ENCODE assay signal across 8 cellular contexts in the genomic region with DNA sequence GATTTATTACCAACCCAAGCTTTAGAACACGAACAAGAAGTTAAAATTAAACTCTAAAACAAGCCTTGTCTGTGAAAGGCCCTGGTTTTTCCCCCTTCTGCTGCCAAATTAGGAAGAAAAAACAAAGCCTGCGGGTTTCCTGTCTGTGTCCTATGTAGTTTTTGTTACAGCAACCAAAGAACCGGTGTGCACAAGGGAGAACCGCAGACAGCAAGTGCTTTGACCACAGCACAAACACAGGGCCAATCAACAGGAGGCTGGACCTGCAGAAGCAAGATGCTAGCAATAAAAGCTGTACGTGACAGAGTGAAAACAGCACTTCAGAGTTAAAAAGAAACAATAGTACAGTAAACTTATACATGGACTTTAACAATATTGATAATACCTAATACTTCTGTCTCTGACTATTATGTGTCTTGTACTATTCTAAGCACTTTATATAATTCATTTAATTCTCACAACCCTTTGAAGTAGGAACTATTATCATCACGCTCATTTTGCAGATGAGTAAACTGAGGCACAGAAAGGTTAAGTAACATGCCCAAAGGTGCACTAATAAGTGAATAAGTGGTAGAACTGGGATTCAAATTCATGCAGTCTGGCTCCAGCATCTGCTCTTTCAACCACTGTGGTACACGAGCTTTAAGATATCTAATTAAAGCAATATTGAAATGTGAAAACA.
DNase-seq lines count a peak whose midpoint lies in the region; ATAC-seq and TF ChIP-seq lines count a peak whose summit lies in the region.

No MANE protein-coding gene starts in this region.

- H2AK9ac ChIP-seq in IMR-90 (replicated peaks; ENCODE audit: low read depth, low read length, poor library complexity), result peak overlapping the region; percentile 85

- peak overlapping the region; percentile 79 for H2AK5ac ChIP-seq in IMR-90 (ENCODE audit: low read depth, low read length)

- H3K4me2 ChIP-seq in IMR-90 (ENCODE audit: low read depth, low read length), result peak overlapping the region; percentile 44

- H3K27ac ChIP-seq in IMR-90 (ENCODE audit: insufficient read depth, low read length) (peak overlapping the region; percentile 98), esophagus (ENCODE audit: low read depth in 2 of 2, low read length in 1 of 2) (peak overlapping the region; percentile 82 to 98)

- no peak overlapping the region for H3K4me3 ChIP-seq in IMR-90 (ENCODE audit: insufficient read depth, low read depth, low read length)
- H3K4me3 ChIP-seq in esophagus (ENCODE audit: low read depth in 1 of 2, low read length in 2 of 2), result no peak overlapping the region

- peak; percentile 79 for DNase-seq in ELR (ENCODE audit: low read depth)
- DNase-seq in IMR-90, result peak; percentile 85
- DNase-seq in activated CD4-positive, alpha-beta T cell treated with anti-CD3 and anti-CD28 coated beads, Interleukin-2, amount 50 U/mL, for 48 hours, result peak; percentile 53 to 67
- peak; percentile 80 for DNase-seq in pons (ENCODE audit: low spot score)
- no peak for DNase-seq in NCI-H82 (lab: John Stamatoyannopoulos, UW)
- no peak for DNase-seq in NCI-H345 treated with DMSO at 0.1 percent for 48 hours (lab: John Stamatoyannopoulos, UW; ENCODE audit: unreplicated experiment)

- TF ChIP-seq RAD21 in IMR-90 (IDR thresholded peaks at IDR 0.05; ENCODE audit: low read length), result no peak

- peak overlapping the region; percentile 96 for H4K91ac ChIP-seq in IMR-90 (ENCODE audit: insufficient read depth, low read depth, low read length)

- no peak for TF ChIP-seq POLR2A in IMR-90 (IDR thresholded peaks at IDR 0.05; ENCODE audit: low read depth, low read length)

- H3K9me3 ChIP-seq in IMR-90 (ENCODE audit: control insufficient read depth, insufficient read depth, low read length) (no peaks in the 10 kb centered on the region), esophagus (ENCODE audit: control insufficient read depth in 2 of 2, insufficient read depth in 1 of 2, low read depth in 1 of 2, low read length in 1 of 2) (no peaks in the 10 kb centered on the region)

- peak overlapping the region; percentile 87 for H3K4ac ChIP-seq in IMR-90 (ENCODE audit: low read depth, low read length)

- WGBS in IMR-90 (ENCODE audit: extremely low coverage in 2 of 2, insufficient read length in 1 of 2), 2 experiments, result no CpG with 5 or more reads among the region's 7 CpGs
- WGBS in esophagus, 2 donors, result 23 to 30% methylated on average over 7 of the region's 7 CpGs

- H2BK20ac ChIP-seq in IMR-90 (ENCODE audit: low read depth, low read length), result peak overlapping the region; percentile 98

- H3K27me3 ChIP-seq in IMR-90 (ENCODE audit: control insufficient read depth, insufficient read depth, low read length) (no peaks in the 10 kb centered on the region), esophagus (ENCODE audit: control insufficient read depth in 1 of 2, insufficient read depth in 2 of 2, low read length in 2 of 2) (no peaks in the 10 kb centered on the region)

- peak; percentile 50 for ATAC-seq in GM21447 (IDR thresholded peaks at IDR 0.05; ENCODE audit: unreplicated experiment)
- ATAC-seq in IMR-90 (ENCODE audit: low read depth), result no peak

- in situ Hi-C loops in IMR-90 (cut with MboI; ENCODE audit: low sequenced_read_pairs), result loop anchor here (5.0 kb wide), 1 partner anchor 43 kb away; no protein-coding TSS in a partner anchor

- H4K5ac ChIP-seq in IMR-90 (ENCODE audit: low read depth, low read length), result peak overlapping the region; percentile 70

- H3K9me1 ChIP-seq in IMR-90 (ENCODE audit: insufficient read depth, low read length), result peaks cover 34% of the 10 kb centered on the region

- H2BK120ac ChIP-seq in IMR-90 (ENCODE audit: low read depth, low read length), result peak overlapping the region; percentile 98

- no TSS peak for BruUV-seq in IMR-90 (replicated peaks; lab: Mats Ljungman, UMichigan)

- TF ChIP-seq CTCF in IMR-90 (conservative IDR thresholded peaks at IDR 0.05; ENCODE audit: low read depth, low read length), result no peak

- H3K4me1 ChIP-seq in IMR-90 (ENCODE audit: control insufficient read depth, insufficient read depth, low read length), result peaks cover 42% of the 10 kb centered on the region
- H3K4me1 ChIP-seq in esophagus (ENCODE audit: control insufficient read depth in 2 of 2, insufficient read depth in 2 of 2, low read length in 1 of 2), result peaks cover 0 to 21% of the 10 kb centered on the region in 2 donors

- peak overlapping the region; percentile 81 for H3K18ac ChIP-seq in IMR-90 (ENCODE audit: low read depth, low read length)

- peak overlapping the region; percentile 98 for H3K56ac ChIP-seq in IMR-90 (ENCODE audit: extremely low read depth, insufficient read depth, low read length)

- CTCF ChIA-PET in IMR-90 (lab: Yijun Ruan, JAX), result interaction anchor here (1.6 to 2.1 kb wide), 3 partner anchors 51 to 66 kb away, joined by 10 to 13 read pairs (median 10); partner anchors contain the start of gene STK17A

- POLR2A ChIA-PET in IMR-90 (lab: Charles Lee; ENCODE audit: unreplicated experiment), result interaction anchor here (0.5 to 1.0 kb wide), 3 partner anchors 10 to 474 kb away, joined by 3 to 8 read pairs (median 3); partner anchors contain the start of gene STK17A

- peak overlapping the region; percentile 96 for H2BK5ac ChIP-seq in IMR-90 (ENCODE audit: low read depth, low read length, poor library complexity, severe bottlenecking)

- peaks cover 26 to 65% of the 10 kb centered on the region in 2 experiments for H3K79me1 ChIP-seq in IMR-90 (ENCODE audit: low read depth in 1 of 2, low read length in 2 of 2)

- H2BK15ac ChIP-seq in IMR-90 (ENCODE audit: low read depth, low read length), result peak overlapping the region; percentile 83; the same call in 2 of the 3 replicates

- dilution Hi-C loops in IMR-90 (cut with HindIII; ENCODE audit: low sequenced_read_pairs, unreplicated experiment), result no loop called here

- no peak overlapping the region for H2AFZ ChIP-seq in IMR-90 (replicated peaks; ENCODE audit: low read length, poor library complexity)

- 0 out of 2 replicates have a peak, but pooled peaks cover 2% of the 10 kb centered on the region for H3K36me3 ChIP-seq in IMR-90 (ENCODE audit: control insufficient read depth, insufficient read depth, low read length)
- peaks cover 0 to 2% of the 10 kb centered on the region in 2 donors for H3K36me3 ChIP-seq in esophagus (ENCODE audit: control insufficient read depth in 2 of 2, insufficient read depth in 2 of 2, low read length in 1 of 2)

- intact Hi-C loops in IMR-90 (cut with micrococcal nuclease), result loop anchor here (1.0 kb wide), 2 partner anchors 51 to 64 kb away; no protein-coding TSS in a partner anchor

- peak overlapping the region; percentile 93 for H3K23ac ChIP-seq in IMR-90 (ENCODE audit: low read depth, low read length)

- peak overlapping the region; percentile 88 for H3K14ac ChIP-seq in IMR-90 (replicated peaks; ENCODE audit: low read depth, low read length)

- H4K8ac ChIP-seq in IMR-90 (ENCODE audit: low read depth in 2 of 2, low read length in 2 of 2), result peak overlapping the region; percentile 96 to 97

- H3K9ac ChIP-seq in IMR-90 (ENCODE audit: low read depth, low read length), result peak overlapping the region; percentile 64

- no peaks in the 10 kb centered on the region for H4K20me1 ChIP-seq in IMR-90 (ENCODE audit: insufficient read depth, low read length)

TF ChIP-seq in IMR-90, 13 proteins besides CTCF, POLR2A, EP300 and RAD21:
- TF ChIP-seq MAZ (IDR thresholded peaks at IDR 0.05; ENCODE audit: borderline replicate concordance, low read depth, low read length) (no peak), MXI1 (IDR thresholded peaks at IDR 0.05; ENCODE audit: borderline replicate concordance, low read depth, low read length) (no peak), BHLHE40 (IDR thresholded peaks at IDR 0.05; ENCODE audit: low read depth, low read length) (peak; percentile 21; the same call in 1 of the 2 replicates)
TF ChIP-seq in IMR-90: peak in this region for 1.

Comparison
In these comparisons a context has a peak if more than half of its experiments do, and no peak if none do; other contexts are left out.
1. DNase-seq: peak in ELR (single experiment), IMR-90 (single experiment), activated CD4-positive, alpha-beta T cell treated with anti-CD3 and anti-CD28 coated beads, Interleukin-2, amount 50 U/mL, for 48 hours (2 of 2) and pons (single experiment); none in NCI-H82 (single experiment) and NCI-H345 treated with DMSO at 0.1 percent for 48 hours (single experiment).